Comparison of ENCODE assay signal across 14 cellular contexts in the genomic region with DNA sequence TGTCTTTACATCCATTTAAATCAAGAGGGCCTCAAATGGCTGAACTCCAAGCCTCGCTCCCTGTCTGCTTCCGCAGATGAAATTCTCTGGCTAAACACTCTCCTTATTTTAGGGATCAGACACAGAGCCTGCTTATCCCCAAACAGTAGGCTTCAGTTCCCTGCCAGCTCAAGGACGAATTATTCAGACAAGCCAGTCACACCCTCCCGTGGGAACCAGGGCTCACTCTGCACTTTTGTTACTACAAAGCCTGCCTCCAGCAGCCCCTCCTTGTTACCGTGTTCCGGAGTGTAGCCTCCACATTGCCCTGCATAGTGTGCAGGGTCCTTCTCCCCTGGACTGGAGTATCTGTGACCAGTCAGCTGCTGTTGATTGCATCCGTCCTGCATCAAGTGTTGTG. TPM values are rescaled to one million over a fixed set of nuclear protein-coding genes. Genes with fewer than 3 reads are reported as not detected.
DNase-seq lines count a peak whose midpoint lies in the region; ATAC-seq and TF ChIP-seq lines count a peak whose summit lies in the region.
"Had no signal": no experiment of that assay in that cellular context is flagged by ENCODE, and none has a peak within 500 bp of the region (broad histone marks: within the 10 kb centered on the region; RNA-seq: fewer than 3 reads in every experiment).

No MANE protein-coding gene starts in this region.

- CTCF ChIA-PET in activated CD4-positive, alpha-beta T cell treated with anti-CD3 and anti-CD28 coated beads, Interleukin-2, amount 10 ng/mL, durations not matched to agents 7 days and 5 days (lab: Charles Lee): interaction anchor here (1.0 kb wide), 1 partner anchor 45 kb away, joined by 3 read pairs; no protein-coding TSS in a partner anchor

- no peak for TF ChIP-seq POLR2A in GM18505 (IDR thresholded peaks at IDR 0.05; ENCODE audit: borderline replicate concordance, extremely low read depth, insufficient read depth, insufficient read length)

- no peak for DNase-seq in activated CD4-positive, alpha-beta T cell treated with anti-CD3 and anti-CD28 coated beads, Interleukin-2, amount 10 ng/mL, durations not matched to agents 7 days and 5 days
- no peak for DNase-seq in activated CD4-positive, alpha-beta T cell treated with anti-CD3 and anti-CD28 coated beads, Interleukin-2, amount 50 U/mL, for 48 hours
- DNase-seq in chondrocyte (ENCODE audit: low spot score) (no peak), myocyte (ENCODE audit: low read depth) (peak; percentile 61), superior temporal gyrus (ENCODE audit: extremely low spot score) (peak; percentile 64)
- DNase-seq: 8988T; activated CD4-positive, alpha-beta T cell treated with anti-CD3 and anti-CD28 coated beads for 48 hours; activated T-cell treated with anti-CD3 and anti-CD28 coated beads, Interleukin-2, amount 50 U/mL, for 24 hours; T-helper 9 cell; upper lobe of right lung had no signal

- peak overlapping the region; percentile 25 for H3K27ac Mint-ChIP-seq in activated CD4-positive, alpha-beta T cell treated with anti-CD3 and anti-CD28 coated beads, Interleukin-2, amount 10 ng/mL, durations not matched to agents 7 days and 5 days
- H3K27ac Mint-ChIP-seq in chondrocyte (ENCODE audit: unreplicated experiment): peak overlapping the region; percentile 55
- H3K27ac Mint-ChIP-seq: activated T-cell treated with anti-CD3 and anti-CD28 coated beads, Interleukin-2, amount 50 U/mL, for 24 hours had no signal

- H3K4me1 Mint-ChIP-seq in activated CD4-positive, alpha-beta T cell treated with anti-CD3 and anti-CD28 coated beads, Interleukin-2, amount 10 ng/mL, durations not matched to agents 7 days and 5 days: peaks cover 64% of the 10 kb centered on the region
- peaks cover 17% of the 10 kb centered on the region for H3K4me1 Mint-ChIP-seq in chondrocyte (ENCODE audit: low read depth)

- no peak for ATAC-seq in GM19452 (IDR thresholded peaks at IDR 0.05; ENCODE audit: unreplicated experiment)
- ATAC-seq in GM18858 (IDR thresholded peaks at IDR 0.05; ENCODE audit: unreplicated experiment): no peak
- ATAC-seq in GM18505 (IDR thresholded peaks at IDR 0.05; ENCODE audit: unreplicated experiment): no peak
- ATAC-seq: upper lobe of right lung had no signal

- peaks cover 3% of the 10 kb centered on the region for H3K36me3 Mint-ChIP-seq in activated CD4-positive, alpha-beta T cell treated with anti-CD3 and anti-CD28 coated beads, Interleukin-2, amount 10 ng/mL, durations not matched to agents 7 days and 5 days (ENCODE audit: low read depth)
- H3K36me3 Mint-ChIP-seq in chondrocyte (ENCODE audit: low read depth): no peaks in the 10 kb centered on the region
- H3K36me3 Mint-ChIP-seq: memory B cell had no signal

- H3K27me3 Mint-ChIP-seq in activated CD4-positive, alpha-beta T cell treated with anti-CD3 and anti-CD28 coated beads, Interleukin-2, amount 10 ng/mL, durations not matched to agents 7 days and 5 days: peaks cover 12% of the 10 kb centered on the region
- no peaks in the 10 kb centered on the region for H3K27me3 Mint-ChIP-seq in chondrocyte (ENCODE audit: low read depth)
- H3K27me3 Mint-ChIP-seq: activated T-cell treated with anti-CD3 and anti-CD28 coated beads, Interleukin-2, amount 50 U/mL, for 24 hours; memory B cell had no signal

- no peak for TF ChIP-seq CTCF in chondrocyte (IDR thresholded peaks at IDR 0.05)

- no peak overlapping the region for H3K4me3 Mint-ChIP-seq in activated CD4-positive, alpha-beta T cell treated with anti-CD3 and anti-CD28 coated beads, Interleukin-2, amount 10 ng/mL, durations not matched to agents 7 days and 5 days
- no peak overlapping the region for H3K4me3 Mint-ChIP-seq in chondrocyte (ENCODE audit: unreplicated experiment)
- H3K4me3 Mint-ChIP-seq: activated T-cell treated with anti-CD3 and anti-CD28 coated beads, Interleukin-2, amount 50 U/mL, for 24 hours; memory B cell had no signal

- POLR2A ChIA-PET in activated CD4-positive, alpha-beta T cell treated with anti-CD3 and anti-CD28 coated beads, Interleukin-2, amount 10 ng/mL, durations not matched to agents 7 days and 5 days (lab: Charles Lee): no interaction called here

- no peaks in the 10 kb centered on the region for H3K9me3 Mint-ChIP-seq in activated CD4-positive, alpha-beta T cell treated with anti-CD3 and anti-CD28 coated beads, Interleukin-2, amount 10 ng/mL, durations not matched to agents 7 days and 5 days
- H3K9me3 Mint-ChIP-seq in chondrocyte (ENCODE audit: low read depth): no peaks in the 10 kb centered on the region
- H3K9me3 Mint-ChIP-seq: activated T-cell treated with anti-CD3 and anti-CD28 coated beads, Interleukin-2, amount 50 U/mL, for 24 hours; memory B cell had no signal

RNA-seq across cellular contexts. Expression of a gene that starts 46.6 kb away (rescaled TPM):
- 10 to 100 TPM; 38.1 to 40.0 TPM for total RNA-seq in activated CD4-positive, alpha-beta T cell treated with anti-CD3 and anti-CD28 coated beads, Interleukin-2, amount 10 ng/mL, durations not matched to agents 7 days and 5 days
- total RNA-seq in chondrocyte (35.4 to 37.1 TPM (median 35.5 TPM) in 3 replicates), myocyte (48.0 and 48.5 TPM in 2 replicates)
- polyA plus RNA-seq in myocyte (2012): 46.8 TPM

RNA-seq across cellular contexts. Expression of a gene that starts 49.8 kb away (rescaled TPM):
- total RNA-seq in activated CD4-positive, alpha-beta T cell treated with anti-CD3 and anti-CD28 coated beads, Interleukin-2, amount 10 ng/mL, durations not matched to agents 7 days and 5 days: 10 to 100 TPM; 72.4 to 73.2 TPM
- 74.7 to 85.4 TPM (median 75.2 TPM) in 3 replicates for total RNA-seq in chondrocyte
- 19.2 and 23.7 TPM in 2 replicates for total RNA-seq in myocyte
- 42.8 TPM for polyA plus RNA-seq in myocyte (2012)

Comparison
In these comparisons a context has a peak if more than half of its experiments do, and no peak if none do; other contexts are left out.
1. DNase-seq: peak in myocyte (single experiment) and superior temporal gyrus (single experiment); none in activated CD4-positive, alpha-beta T cell treated with anti-CD3 and anti-CD28 coated beads, Interleukin-2, amount 10 ng/mL, durations not matched to agents 7 days and 5 days (single experiment), activated CD4-positive, alpha-beta T cell treated with anti-CD3 and anti-CD28 coated beads, Interleukin-2, amount 50 U/mL, for 48 hours (0 of 2) and chondrocyte (single experiment).